Comparison of ENCODE assay signal across 11 cellular contexts in genomic region chr2:220228310-220229006, GRCh38.
A peak's percentile ranks its signal among the peaks of the same experiment; 100 is the strongest.
DNase-seq lines count a peak whose midpoint lies in the region; ATAC-seq, FAIRE-seq and TF ChIP-seq lines count a peak whose summit lies in the region.
"Had no signal": no experiment of that assay in that cellular context is flagged by ENCODE, and none has a peak within 500 bp of the region (broad histone marks: within the 10 kb centered on the region; RNA-seq: fewer than 3 reads in every experiment).

No MANE protein-coding gene starts in this region.

- peaks cover 0 to 3% (median 0%) of the 10 kb centered on the region in 7 donors for H3K27me3 ChIP-seq in heart right ventricle

- ATAC-seq in GM18907 (IDR thresholded peaks at IDR 0.05; ENCODE audit: unreplicated experiment) (no peak), heart right ventricle (no peak), GM21723 (IDR thresholded peaks at IDR 0.05; ENCODE audit: unreplicated experiment) (no peak)
- ATAC-seq: activated T-cell treated with anti-CD3 and anti-CD28 coated beads, Interleukin-2, amount 50 U/mL, for 4 hours had no signal

- no peaks in the 10 kb centered on the region for H3K4me1 ChIP-seq in heart right ventricle

- no peaks in the 10 kb centered on the region for H3K36me3 ChIP-seq in heart right ventricle

- no peak overlapping the region for H3K27ac ChIP-seq in heart right ventricle

- DNase-seq in HFF-Myc (ENCODE audit: extremely low read depth, low read depth) (peak; percentile 97), T1000 (lab: John Stamatoyannopoulos, UW) (peak; percentile 66), foreskin melanocyte (peak; percentile 11), smooth muscle cell of the brain vasculature (ENCODE audit: low read depth, low spot score) (peak; percentile 75), heart right ventricle (no peak), GM12891 (ENCODE audit: insufficient read length, low spot score) (no peak)
- DNase-seq: activated T-cell treated with anti-CD3 and anti-CD28 coated beads, Interleukin-2, amount 50 U/mL, for 4 hours; effector CD4-positive, alpha-beta T cell; NCI-H2171 treated with DMSO at 0.1 percent for 48 hours had no signal

- 56 to 63% methylated on average over 8 of the region's 8 CpGs for WGBS in heart right ventricle, 2 donors

- H3K9me3 ChIP-seq in heart right ventricle = no peaks in the 10 kb centered on the region

- no peak for TF ChIP-seq CTCF in HFF-Myc (IDR thresholded peaks at IDR 0.05; ENCODE audit: low read depth, low read length, missing control alignments)
- no peak for TF ChIP-seq CTCF in heart right ventricle (IDR thresholded peaks at IDR 0.05)

- FAIRE-seq in GM12891 (lab: Jason Lieb, UNC) = no peak

- H3K4me3 ChIP-seq in HFF-Myc (replicated peaks; ENCODE audit: low read depth, low read length) (no peak overlapping the region; the same call in 1 of the 2 replicates), heart right ventricle (no peak overlapping the region)

- no peak for TF ChIP-seq POLR2A in GM12891 (IDR thresholded peaks at IDR 0.05; ENCODE audit: low read depth, low read length)

- intact Hi-C loops in heart right ventricle (cut with DNase I) = no loop called here

TF ChIP-seq in GM12891, 5 proteins besides CTCF, POLR2A, EP300 and RAD21:
- no peak for TF ChIP-seq TAF1 (IDR thresholded peaks at IDR 0.05; ENCODE audit: low read depth, low read length)
- no peak for TF ChIP-seq PAX5 (IDR thresholded peaks at IDR 0.05; ENCODE audit: insufficient read depth, low read length, severe bottlenecking)
- TF ChIP-seq POU2F2 (IDR thresholded peaks at IDR 0.05; ENCODE audit: low read depth, low read length) = no peak
- no peak for TF ChIP-seq POLR2AphosphoS5 (IDR thresholded peaks at IDR 0.05; ENCODE audit: low read depth, low read length)
- TF ChIP-seq SPI1 (IDR thresholded peaks at IDR 0.05; ENCODE audit: low read depth, low read length) = no peak

Comparison
In these comparisons a context has a peak if more than half of its experiments do, and no peak if none do; other contexts are left out.
1. DNase-seq: peak in HFF-Myc (single experiment), T1000 (single experiment), foreskin melanocyte (single experiment) and smooth muscle cell of the brain vasculature (single experiment); none in heart right ventricle (0 of 2) and GM12891 (single experiment).